23 cellular contexts compared by ENCODE assay signal in genomic region chr9:93001036-93001435, GRCh38. TPM values are rescaled to one million over a fixed set of nuclear protein-coding genes. Genes with fewer than 3 reads are reported as not detected.
DNase-seq lines count a peak whose midpoint lies in the region; ATAC-seq lines count a peak whose summit lies in the region.
"Had no signal": no experiment of that assay in that cellular context is flagged by ENCODE, and none has a peak within 500 bp of the region (broad histone marks: within the 10 kb centered on the region; RNA-seq: fewer than 3 reads in every experiment).

No MANE protein-coding gene starts in this region.

- no peak for ATAC-seq in activated CD8-positive, alpha-beta T cell treated with anti-CD3 and anti-CD28 coated beads, Interleukin-2, amount 10 ng/mL, durations not matched to agents 7 days and 5 days
- ATAC-seq in GM18502 (IDR thresholded peaks at IDR 0.05; ENCODE audit: poor library complexity, unreplicated experiment): no peak
- ATAC-seq: sciatic nerve, SK-N-SH treated with all-trans-retinoic acid at 6 μM for 48 hours had no signal

- peak overlapping the region; percentile 90 for H3K27ac Mint-ChIP-seq in activated naive CD4-positive, alpha-beta T cell treated with anti-CD3 and anti-CD28 coated beads, Interleukin-2, amount 50 U/mL, for 24 hours
- H3K27ac Mint-ChIP-seq in activated CD8-positive, alpha-beta T cell treated with anti-CD3 and anti-CD28 coated beads, Interleukin-2, amount 10 ng/mL, durations not matched to agents 7 days and 5 days: peak overlapping the region; percentile 17
- peak overlapping the region; percentile 68 to 90 (median 82) for H3K27ac Mint-ChIP-seq in immature natural killer cell
- H3K27ac Mint-ChIP-seq: nephron had no signal

- peaks cover 73% of the 10 kb centered on the region for H3K4me1 Mint-ChIP-seq in activated naive CD4-positive, alpha-beta T cell treated with anti-CD3 and anti-CD28 coated beads, Interleukin-2, amount 50 U/mL, for 24 hours
- peaks cover 68% of the 10 kb centered on the region for H3K4me1 Mint-ChIP-seq in activated CD8-positive, alpha-beta T cell treated with anti-CD3 and anti-CD28 coated beads, Interleukin-2, amount 10 ng/mL, durations not matched to agents 7 days and 5 days (ENCODE audit: low read depth)
- H3K4me1 Mint-ChIP-seq in immature natural killer cell: peaks cover 76 to 85% of the 10 kb centered on the region in 2 donors
- H3K4me1 Mint-ChIP-seq: nephron had no signal

- POLR2A ChIA-PET in activated CD8-positive, alpha-beta T cell treated with anti-CD3 and anti-CD28 coated beads, Interleukin-2, amount 10 ng/mL, durations not matched to agents 7 days and 5 days (lab: Charles Lee): interaction anchor here (0.9 to 3.5 kb wide), 4 partner anchors 25 to 104 kb away, joined by 3 to 16 read pairs (median 4); no protein-coding TSS in a partner anchor

- DNase-seq in activated naive CD4-positive, alpha-beta T cell treated with anti-CD3 and anti-CD28 coated beads, Interleukin-2, amount 50 U/mL, for 16 hours: no peak
- no peak for DNase-seq in activated CD8-positive, alpha-beta T cell treated with anti-CD3 and anti-CD28 coated beads, Interleukin-2, amount 10 ng/mL, durations not matched to agents 7 days and 5 days
- no peak for DNase-seq in immature natural killer cell
- DNase-seq in activated CD4-positive, CD25-positive, alpha-beta regulatory T cell treated with anti-CD3 and anti-CD28 coated beads, Interleukin-2, amount 50 U/mL, for 72 hours: no peak
- DNase-seq in foreskin melanocyte: no peak
- DNase-seq: activated CD4-positive, alpha-beta T cell treated with anti-CD3 and anti-CD28 coated beads, Interleukin-2, amount 50 U/mL, for 4 hours; activated effector memory CD4-positive, alpha-beta T cell treated with Interleukin-2 at 50 U/mL for 16 hours; DND-41; effector CD4-positive, alpha-beta T cell; mesenchymal stem cell; MM.1S; NCI-H1436 treated with DMSO at 0.1 percent for 48 hours; NCI-H524 treated with DMSO at 0.1 percent for 48 hours; RPMI8226; stimulated activated CD4-positive, alpha-beta T cell treated with anti-CD3 and anti-CD28 coated beads, Interleukin-15, amount 100 ng/mL, for 24 hours; testis had no signal

- CTCF ChIA-PET in activated CD8-positive, alpha-beta T cell treated with anti-CD3 and anti-CD28 coated beads, Interleukin-2, amount 10 ng/mL, durations not matched to agents 7 days and 5 days (lab: Charles Lee): interaction anchor here (3.3 to 5.2 kb wide), 4 partner anchors 24 to 107 kb away, joined by 31 to 52 read pairs (median 34); no protein-coding TSS in a partner anchor

- H3K36me3 Mint-ChIP-seq in activated naive CD4-positive, alpha-beta T cell treated with anti-CD3 and anti-CD28 coated beads, Interleukin-2, amount 50 U/mL, for 24 hours: peaks cover 31% of the 10 kb centered on the region
- peaks cover 89% of the 10 kb centered on the region for H3K36me3 Mint-ChIP-seq in activated CD8-positive, alpha-beta T cell treated with anti-CD3 and anti-CD28 coated beads, Interleukin-2, amount 10 ng/mL, durations not matched to agents 7 days and 5 days (ENCODE audit: low read depth)
- H3K36me3 Mint-ChIP-seq in immature natural killer cell: peaks cover 13 to 50% (median 14%) of the 10 kb centered on the region in 3 donors

- H3K4me3 Mint-ChIP-seq in activated naive CD4-positive, alpha-beta T cell treated with anti-CD3 and anti-CD28 coated beads, Interleukin-2, amount 50 U/mL, for 24 hours: peak overlapping the region; percentile 53
- H3K4me3 Mint-ChIP-seq in activated CD8-positive, alpha-beta T cell treated with anti-CD3 and anti-CD28 coated beads, Interleukin-2, amount 10 ng/mL, durations not matched to agents 7 days and 5 days: no peak overlapping the region
- peak overlapping the region; percentile 1 to 56 (median 45) for H3K4me3 Mint-ChIP-seq in immature natural killer cell
- H3K4me3 Mint-ChIP-seq: nephron had no signal

- no peaks in the 10 kb centered on the region for H3K27me3 Mint-ChIP-seq in activated naive CD4-positive, alpha-beta T cell treated with anti-CD3 and anti-CD28 coated beads, Interleukin-2, amount 50 U/mL, for 24 hours
- no peaks in the 10 kb centered on the region for H3K27me3 Mint-ChIP-seq in activated CD8-positive, alpha-beta T cell treated with anti-CD3 and anti-CD28 coated beads, Interleukin-2, amount 10 ng/mL, durations not matched to agents 7 days and 5 days (ENCODE audit: low read depth)
- peaks cover 0 to 5% (median 0%) of the 10 kb centered on the region in 3 donors for H3K27me3 Mint-ChIP-seq in immature natural killer cell (ENCODE audit: low read depth in 3 of 3)

- no peaks in the 10 kb centered on the region for H3K9me3 Mint-ChIP-seq in activated naive CD4-positive, alpha-beta T cell treated with anti-CD3 and anti-CD28 coated beads, Interleukin-2, amount 50 U/mL, for 24 hours
- peaks cover 13% of the 10 kb centered on the region for H3K9me3 Mint-ChIP-seq in activated CD8-positive, alpha-beta T cell treated with anti-CD3 and anti-CD28 coated beads, Interleukin-2, amount 10 ng/mL, durations not matched to agents 7 days and 5 days (ENCODE audit: insufficient read depth)
- peaks cover 0 to 3% (median under 1%) of the 10 kb centered on the region in 6 donors for H3K9me3 Mint-ChIP-seq in immature natural killer cell

RNA-seq across cellular contexts. Expression of gene FGD3, which starts 53.7 kb away (rescaled TPM):
- 100 to 1,000 TPM; 104 to 107 TPM for total RNA-seq in activated CD8-positive, alpha-beta T cell treated with anti-CD3 and anti-CD28 coated beads, Interleukin-2, amount 10 ng/mL, durations not matched to agents 7 days and 5 days
- polyA plus RNA-seq in immature natural killer cell: 100 to 1,000 TPM in 1 of 3 donors, 10 to 100 TPM in 2; 46.9 to 137 (median 57.0) TPM
- total RNA-seq: H4 had no signal

RNA-seq across cellular contexts. Expression of gene SUSD3, which starts 57.5 kb away (rescaled TPM):
- 10 to 100 TPM; 57.9 to 59.6 TPM for total RNA-seq in activated CD8-positive, alpha-beta T cell treated with anti-CD3 and anti-CD28 coated beads, Interleukin-2, amount 10 ng/mL, durations not matched to agents 7 days and 5 days
- polyA plus RNA-seq in immature natural killer cell: 1 to 10 TPM in 2 of 3 donors, not detected in 1; 3.5 to 5.2 TPM
- total RNA-seq: astrocyte, H4 had no signal

Comparison
In these comparisons a context has a peak if more than half of its experiments do, and no peak if none do; other contexts are left out.
1. H3K27ac Mint-ChIP-seq: peak in every context shown above with its lines; median percentile 90 in activated naive CD4-positive, alpha-beta T cell treated with anti-CD3 and anti-CD28 coated beads, Interleukin-2, amount 50 U/mL, for 24 hours; 82 in immature natural killer cell; 17 in activated CD8-positive, alpha-beta T cell treated with anti-CD3 and anti-CD28 coated beads, Interleukin-2, amount 10 ng/mL, durations not matched to agents 7 days and 5 days.